Comparison of ENCODE assay signal across 32 cellular contexts in genomic region chr21:29749223-29749622, GRCh38.
"Had no signal": no experiment of that assay in that cellular context is flagged by ENCODE, and none has a peak within 500 bp of the region (broad histone marks: within the 10 kb centered on the region; RNA-seq: fewer than 3 reads in every experiment).

No MANE protein-coding gene starts in this region.

- H3K27me3 ChIP-seq: ascending aorta, breast epithelium, Peyer's patch, SJSA1 had no signal

- H3K27ac Mint-ChIP-seq: activated CD4-positive, alpha-beta T cell treated with anti-CD3 and anti-CD28 coated beads, Interleukin-2, amount 10 ng/mL, durations not matched to agents 24 days and 14 days; activated CD8-positive, alpha-beta T cell treated with anti-CD3 and anti-CD28 coated beads for 36 hours; activated naive CD4-positive, alpha-beta T cell treated with anti-CD3 and anti-CD28 coated beads, Interleukin-2, amount 50 U/mL, for 24 hours; activated naive CD8-positive, alpha-beta T cell treated with anti-CD3 and anti-CD28 coated beads, Interleukin-2, amount 10 ng/mL, durations not matched to agents 7 days and 5 days; activated T-cell treated with anti-CD3 and anti-CD28 coated beads, Interleukin-2, amount 50 U/mL, for 72 hours; activated T-helper 17 cell treated with anti-CD3 and anti-CD28 coated beads, Interleukin-2, amount 50 U/mL, for 72 hours; T-helper 1 cell treated with Interleukin-12 subunit alpha and Interleukin-12 subunit beta and Interleukin-4 antibody, amounts not matched to agents 30 μg/mL and 1 μg/mL, for 36 hours; T-helper 2 cell treated with Interferon-gamma antibody and Interleukin-4, amounts not matched to agents 5 μg/mL and 100 μg/mL, for 36 hours had no signal

- H3K4me1 Mint-ChIP-seq: activated CD4-positive, alpha-beta T cell treated with anti-CD3 and anti-CD28 coated beads, Interleukin-2, amount 10 ng/mL, durations not matched to agents 24 days and 14 days; activated naive CD4-positive, alpha-beta T cell treated with anti-CD3 and anti-CD28 coated beads, Interleukin-2, amount 50 U/mL, for 24 hours; activated naive CD8-positive, alpha-beta T cell treated with anti-CD3 and anti-CD28 coated beads, Interleukin-2, amount 10 ng/mL, durations not matched to agents 7 days and 5 days; activated T-helper 17 cell treated with anti-CD3 and anti-CD28 coated beads, Interleukin-2, amount 50 U/mL, for 72 hours had no signal

- H3K9me2 ChIP-seq: SK-N-SH had no signal

- DNase-seq: activated CD4-positive, alpha-beta T cell treated with anti-CD3 and anti-CD28 coated beads, Interleukin-2, amount 10 ng/mL, durations not matched to agents 24 days and 14 days; activated CD4-positive, alpha-beta T cell treated with anti-CD3 and anti-CD28 coated beads, Interleukin-2, amount 50 U/mL, for 4 hours; activated CD8-positive, alpha-beta T cell treated with anti-CD3 and anti-CD28 coated beads for 36 hours; activated effector memory CD4-positive, alpha-beta T cell treated with anti-CD3 and anti-CD28 coated beads, Interleukin-2, amount 50 U/mL, for 16 hours; activated naive CD4-positive, alpha-beta T cell; activated naive CD8-positive, alpha-beta T cell treated with anti-CD3 and anti-CD28 coated beads, Interleukin-2, amount 10 ng/mL, durations not matched to agents 7 days and 5 days; activated T-cell treated with anti-CD3 and anti-CD28 coated beads, Interleukin-2, amount 50 U/mL, for 1 hour; activated T-cell treated with anti-CD3 and anti-CD28 coated beads, Interleukin-2, amount 50 U/mL, for 72 hours; central memory CD4-positive, alpha-beta T cell; NCI-H1092 treated with DMSO at 0.1 percent for 48 hours; NCI-H1417; NCI-H146; NCI-H187; NCI-H2029 treated with DMSO at 0.1 percent for 48 hours; NCI-H2107; NCI-H2171; NCI-H510A; NCI-H526; NCI-H748 treated with DMSO at 0.1 percent for 48 hours; NK-92 treated with Interleukin-12 subunit alpha and Interleukin-12 subunit beta, amount 100 ng/mL, for 24 hours; PC-3; Peyer's patch; RPMI8226; SHP77 treated with DMSO at 0.1 percent for 48 hours; SK-N-SH had no signal

- H3K36me3 Mint-ChIP-seq: activated naive CD4-positive, alpha-beta T cell treated with anti-CD3 and anti-CD28 coated beads, Interleukin-2, amount 50 U/mL, for 24 hours; activated naive CD8-positive, alpha-beta T cell treated with anti-CD3 and anti-CD28 coated beads, Interleukin-2, amount 10 ng/mL, durations not matched to agents 7 days and 5 days had no signal

- H3K4me2 ChIP-seq: SK-N-SH had no signal

- H3K27ac ChIP-seq: ascending aorta, Peyer's patch, SJSA1 had no signal

- ATAC-seq: activated CD8-positive, alpha-beta T cell treated with anti-CD3 and anti-CD28 coated beads for 36 hours; activated T-cell treated with anti-CD3 and anti-CD28 coated beads, Interleukin-2, amount 50 U/mL, for 72 hours; activated T-helper 17 cell treated with anti-CD3 and anti-CD28 coated beads, Interleukin-2, amount 50 U/mL, for 72 hours; PC-3 had no signal

- H3K36me3 ChIP-seq: ascending aorta, breast epithelium, Peyer's patch, SJSA1 had no signal

- H3K27me3 Mint-ChIP-seq: activated CD4-positive, alpha-beta T cell treated with anti-CD3 and anti-CD28 coated beads, Interleukin-2, amount 10 ng/mL, durations not matched to agents 24 days and 14 days; activated naive CD4-positive, alpha-beta T cell treated with anti-CD3 and anti-CD28 coated beads, Interleukin-2, amount 50 U/mL, for 24 hours; activated naive CD8-positive, alpha-beta T cell treated with anti-CD3 and anti-CD28 coated beads, Interleukin-2, amount 10 ng/mL, durations not matched to agents 7 days and 5 days had no signal

- H3K4me3 ChIP-seq: ascending aorta, breast epithelium, Peyer's patch, SJSA1 had no signal

- H3K9me3 ChIP-seq: ascending aorta, breast epithelium, Peyer's patch, SJSA1, SK-N-SH had no signal

- H3K4me3 Mint-ChIP-seq: activated CD4-positive, alpha-beta T cell treated with anti-CD3 and anti-CD28 coated beads, Interleukin-2, amount 10 ng/mL, durations not matched to agents 24 days and 14 days; activated CD8-positive, alpha-beta T cell treated with anti-CD3 and anti-CD28 coated beads for 36 hours; activated naive CD4-positive, alpha-beta T cell treated with anti-CD3 and anti-CD28 coated beads, Interleukin-2, amount 50 U/mL, for 24 hours; activated naive CD8-positive, alpha-beta T cell treated with anti-CD3 and anti-CD28 coated beads, Interleukin-2, amount 10 ng/mL, durations not matched to agents 7 days and 5 days; activated T-cell treated with anti-CD3 and anti-CD28 coated beads, Interleukin-2, amount 50 U/mL, for 72 hours; activated T-helper 17 cell treated with anti-CD3 and anti-CD28 coated beads, Interleukin-2, amount 50 U/mL, for 72 hours; T-helper 1 cell treated with Interleukin-12 subunit alpha and Interleukin-12 subunit beta and Interleukin-4 antibody, amounts not matched to agents 30 μg/mL and 1 μg/mL, for 36 hours; T-helper 2 cell treated with Interferon-gamma antibody and Interleukin-4, amounts not matched to agents 5 μg/mL and 100 μg/mL, for 36 hours had no signal

- H3K4me1 ChIP-seq: ascending aorta, breast epithelium, Peyer's patch, SJSA1 had no signal

- H3K9me3 Mint-ChIP-seq: activated CD4-positive, alpha-beta T cell treated with anti-CD3 and anti-CD28 coated beads, Interleukin-2, amount 10 ng/mL, durations not matched to agents 24 days and 14 days; activated CD8-positive, alpha-beta T cell treated with anti-CD3 and anti-CD28 coated beads for 36 hours; activated naive CD4-positive, alpha-beta T cell treated with anti-CD3 and anti-CD28 coated beads, Interleukin-2, amount 50 U/mL, for 24 hours; activated naive CD8-positive, alpha-beta T cell treated with anti-CD3 and anti-CD28 coated beads, Interleukin-2, amount 10 ng/mL, durations not matched to agents 7 days and 5 days; activated T-cell treated with anti-CD3 and anti-CD28 coated beads, Interleukin-2, amount 50 U/mL, for 72 hours; activated T-helper 17 cell treated with anti-CD3 and anti-CD28 coated beads, Interleukin-2, amount 50 U/mL, for 72 hours; T-helper 1 cell treated with Interleukin-12 subunit alpha and Interleukin-12 subunit beta and Interleukin-4 antibody, amounts not matched to agents 30 μg/mL and 1 μg/mL, for 36 hours; T-helper 2 cell treated with Interferon-gamma antibody and Interleukin-4, amounts not matched to agents 5 μg/mL and 100 μg/mL, for 36 hours had no signal
